In the genomic region with DNA sequence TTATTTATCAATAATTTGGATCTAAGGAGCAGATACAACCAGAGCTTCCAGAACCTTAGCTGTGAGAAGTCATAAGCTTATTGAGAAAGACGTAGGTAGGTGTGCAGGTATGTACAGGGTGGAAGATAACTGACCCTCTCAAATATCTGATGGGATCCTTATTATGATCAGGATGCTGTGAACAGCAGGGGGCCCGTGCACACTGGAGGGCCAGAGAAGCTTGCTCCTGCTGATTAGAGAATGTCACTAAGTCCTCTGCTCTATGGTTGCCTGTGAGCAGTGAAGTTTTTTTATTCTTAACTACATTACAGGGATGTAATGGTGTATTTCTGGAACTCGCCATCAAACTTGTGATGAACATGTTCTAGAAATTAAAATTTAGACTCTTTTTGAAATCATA, we compare ENCODE assay signal across 19 cellular contexts.
DNase-seq lines count a peak whose midpoint lies in the region; ATAC-seq and TF ChIP-seq lines count a peak whose summit lies in the region.
"Had no signal": no experiment of that assay in that cellular context is flagged by ENCODE, and none has a peak within 500 bp of the region (broad histone marks: within the 10 kb centered on the region; RNA-seq: fewer than 3 reads in every experiment).

No MANE protein-coding gene starts in this region.

- H3K4me3 Mint-ChIP-seq in neural progenitor cell = no peak overlapping the region
- H3K4me3 Mint-ChIP-seq in natural killer cell = no peak overlapping the region
- H3K4me3 Mint-ChIP-seq: CD4-positive, alpha-beta memory T cell; H9; T-helper 17 cell had no signal

- H3K4me3 ChIP-seq in SK-N-SH (ENCODE audit: low read depth in 2 of 2, low read length in 1 of 2) = no peak overlapping the region
- no peak overlapping the region for H3K4me3 ChIP-seq in Karpas-422 (ENCODE audit: low read length)
- no peak overlapping the region for H3K4me3 ChIP-seq in neural progenitor cell
- no peak overlapping the region for H3K4me3 ChIP-seq in psoas muscle
- H3K4me3 ChIP-seq: A549, BLaER1 had no signal

- H3K4me2 ChIP-seq in SK-N-SH (no peak overlapping the region), Karpas-422 (ENCODE audit: low read depth, low read length, poor library complexity, severe bottlenecking) (peak overlapping the region; percentile 57), neural progenitor cell (no peak overlapping the region)
- H3K4me2 ChIP-seq: A549, BLaER1 had no signal

- H3K9me3 ChIP-seq in SK-N-SH (no peaks in the 10 kb centered on the region), Karpas-422 (ENCODE audit: low read length) (no peaks in the 10 kb centered on the region; the same call in 1 of the 2 replicates), neural progenitor cell (ENCODE audit: low read depth) (no peaks in the 10 kb centered on the region), psoas muscle (no peaks in the 10 kb centered on the region)

- POLR2A ChIA-PET in SK-N-SH (lab: Yijun Ruan, JAX) = no interaction called here

- H3K4me1 ChIP-seq in SK-N-SH (ENCODE audit: control insufficient read depth in 1 of 2, insufficient read depth in 2 of 2, low read depth in 1 of 2, low read length in 1 of 2) (peaks cover 0 to 3% of the 10 kb centered on the region in 2 experiments; a peak in 3 of 4 replicates), Karpas-422 (ENCODE audit: low read length) (peaks cover 19% of the 10 kb centered on the region), neural progenitor cell (no peaks in the 10 kb centered on the region), psoas muscle (no peaks in the 10 kb centered on the region)
- H3K4me1 ChIP-seq: A549, BLaER1 had no signal

- H3K27ac Mint-ChIP-seq in neural progenitor cell (no peak overlapping the region), natural killer cell (no peak overlapping the region)
- H3K27ac Mint-ChIP-seq: CD4-positive, alpha-beta memory T cell; H9; T-helper 17 cell had no signal

- H3K36me3 ChIP-seq in SK-N-SH (replicated peaks in 1 of 2; ENCODE audit: control insufficient read depth in 1 of 2, insufficient read depth in 2 of 2, low read length in 1 of 2) = no peaks in the 10 kb centered on the region
- no peaks in the 10 kb centered on the region for H3K36me3 ChIP-seq in Karpas-422 (ENCODE audit: insufficient read depth, low read length)
- no peaks in the 10 kb centered on the region for H3K36me3 ChIP-seq in neural progenitor cell
- no peaks in the 10 kb centered on the region for H3K36me3 ChIP-seq in psoas muscle (ENCODE audit: insufficient read depth in 1 of 2, low read depth in 1 of 2)

- H3K27ac ChIP-seq in SK-N-SH (ENCODE audit: low read depth in 2 of 2, low read length in 1 of 2) (no peak overlapping the region), Karpas-422 (ENCODE audit: low read length) (no peak overlapping the region), neural progenitor cell (no peak overlapping the region), psoas muscle (no peak overlapping the region)
- H3K27ac ChIP-seq: A549, BLaER1 had no signal

- intact Hi-C loops in psoas muscle (cut with DNase I) = no loop called here
- intact Hi-C loops in natural killer cell (cut with micrococcal nuclease) = no loop called here

- CTCF ChIA-PET in SK-N-SH (lab: Yijun Ruan, JAX) = interaction anchor here (1.0 kb wide), 1 partner anchor 935 kb away, joined by 3 read pairs; no protein-coding TSS in a partner anchor

- peak; percentile 20; the same call in 1 of the 2 replicates for TF ChIP-seq RAD21 in SK-N-SH (IDR thresholded peaks at IDR 0.05; ENCODE audit: low read length)

- 93% methylated on average over 3 of the region's 3 CpGs for WGBS in SK-N-SH (ENCODE audit: low lambda C conversion rate)
- WGBS in psoas muscle, 3 donors = 75 to 81% (median 81%) methylated on average over 3 of the region's 3 CpGs

- H3K79me2 ChIP-seq in SK-N-SH (ENCODE audit: insufficient read depth) (no peaks in the 10 kb centered on the region), Karpas-422 (ENCODE audit: low read length) (no peaks in the 10 kb centered on the region), neural progenitor cell (ENCODE audit: low read depth) (no peaks in the 10 kb centered on the region)

- H3K27me3 ChIP-seq in SK-N-SH (ENCODE audit: insufficient read depth) (no peaks in the 10 kb centered on the region), Karpas-422 (ENCODE audit: low read length) (no peaks in the 10 kb centered on the region), neural progenitor cell (no peaks in the 10 kb centered on the region), psoas muscle (ENCODE audit: insufficient read depth in 3 of 3, low read length in 2 of 3) (no peaks in the 10 kb centered on the region)
- H3K27me3 ChIP-seq: BLaER1 had no signal

- H3K36me3 Mint-ChIP-seq in neural progenitor cell (peaks cover 8% of the 10 kb centered on the region), natural killer cell (peaks cover 3% of the 10 kb centered on the region)

- DNase-seq in SK-N-SH (peak; percentile 15), Karpas-422 (peak; percentile 49), SK-N-DZ (ENCODE audit: low spot score) (peak; percentile 13), neural progenitor cell (ENCODE audit: low spot score) (peak; percentile 33), psoas muscle (no peak), natural killer cell (no peak)
- DNase-seq: CD4-positive, alpha-beta memory T cell; DMS79 treated with DMSO at 0.1 percent for 48 hours; H9; NCI-H187 treated with DMSO at 0.1 percent for 48 hours; NCI-H2171; NCI-H446 treated with DMSO at 0.1 percent for 48 hours; OCI-M1; RPMI8226; T-helper 17 cell had no signal

- H3F3A ChIP-seq in SK-N-SH (replicated peaks; ENCODE audit: insufficient read depth) = no peaks in the 10 kb centered on the region
- H3F3A ChIP-seq in neural progenitor cell (ENCODE audit: low read depth) = no peaks in the 10 kb centered on the region

- H3K9me2 ChIP-seq in SK-N-SH (no peaks in the 10 kb centered on the region), Karpas-422 (replicated peaks; ENCODE audit: insufficient read depth, low read length) (no peaks in the 10 kb centered on the region)

- no peak for TF ChIP-seq EP300 in SK-N-SH (IDR thresholded peaks at IDR 0.05; ENCODE audit: borderline replicate concordance in 1 of 2, low read depth in 1 of 2, low read length in 1 of 2)

- H4K20me1 ChIP-seq in SK-N-SH (ENCODE audit: insufficient read depth) (no peaks in the 10 kb centered on the region), Karpas-422 (ENCODE audit: insufficient read depth, low read depth, low read length) (no peaks in the 10 kb centered on the region), neural progenitor cell (ENCODE audit: low read depth) (no peaks in the 10 kb centered on the region)
- H4K20me1 ChIP-seq: BLaER1 had no signal

- ATAC-seq in SK-N-SH treated with all-trans-retinoic acid at 6 μM for 48 hours (no peak), HG03039 (IDR thresholded peaks at IDR 0.05; ENCODE audit: unreplicated experiment) (no peak), psoas muscle (no peak), natural killer cell (no peak)
- ATAC-seq: T-helper 17 cell had no signal

- H2AFZ ChIP-seq in SK-N-SH (ENCODE audit: low read depth) = no peak overlapping the region
- no peak overlapping the region for H2AFZ ChIP-seq in Karpas-422 (ENCODE audit: low read length)
- H2AFZ ChIP-seq in neural progenitor cell (replicated peaks) = no peak overlapping the region

- H3K27me3 Mint-ChIP-seq in neural progenitor cell (ENCODE audit: insufficient read depth, low read depth) = peaks cover 2% of the 10 kb centered on the region
- H3K27me3 Mint-ChIP-seq in natural killer cell (ENCODE audit: low read depth in 2 of 2) = no peaks in the 10 kb centered on the region
- H3K27me3 Mint-ChIP-seq: CD4-positive, alpha-beta memory T cell; T-helper 17 cell had no signal

- H3K9me3 Mint-ChIP-seq in neural progenitor cell = peaks cover 17% of the 10 kb centered on the region
- H3K9me3 Mint-ChIP-seq in natural killer cell = peaks cover 2 to 3% of the 10 kb centered on the region in 2 donors

- H3K9ac ChIP-seq in SK-N-SH = no peak overlapping the region
- H3K9ac ChIP-seq in Karpas-422 (ENCODE audit: low read length) = no peak overlapping the region
- H3K9ac ChIP-seq in neural progenitor cell = no peak overlapping the region
- H3K9ac ChIP-seq: BLaER1 had no signal

- H3K4me1 Mint-ChIP-seq in neural progenitor cell (peaks cover 8% of the 10 kb centered on the region), natural killer cell (peaks cover 0 to 3% of the 10 kb centered on the region in 2 donors)
- H3K4me1 Mint-ChIP-seq: H9, T-helper 17 cell had no signal

- TF ChIP-seq CTCF in SK-N-SH (IDR thresholded peaks at IDR 0.05) = no peak
- TF ChIP-seq CTCF in neural progenitor cell (IDR thresholded peaks at IDR 0.05) = no peak
- TF ChIP-seq CTCF in psoas muscle (IDR thresholded peaks at IDR 0.05) = no peak
- TF ChIP-seq CTCF in natural killer cell (IDR thresholded peaks at IDR 0.05) = no peak

TF ChIP-seq in SK-N-SH, 30 proteins besides CTCF, POLR2A, EP300 and RAD21:
- TF ChIP-seq RFX5 (IDR thresholded peaks at IDR 0.05; ENCODE audit: low read length) (no peak), SMC3 (IDR thresholded peaks at IDR 0.05; ENCODE audit: low read depth, low read length) (0 out of 2 replicates have a peak, but pooled peaks have one; percentile 12)

TF ChIP-seq in SK-N-SH treated with all-trans-retinoic acid at 6 μM for 48 hours, 23 proteins besides CTCF, POLR2A, EP300 and RAD21 (continues in another document):
- TF ChIP-seq, protein P1, sequence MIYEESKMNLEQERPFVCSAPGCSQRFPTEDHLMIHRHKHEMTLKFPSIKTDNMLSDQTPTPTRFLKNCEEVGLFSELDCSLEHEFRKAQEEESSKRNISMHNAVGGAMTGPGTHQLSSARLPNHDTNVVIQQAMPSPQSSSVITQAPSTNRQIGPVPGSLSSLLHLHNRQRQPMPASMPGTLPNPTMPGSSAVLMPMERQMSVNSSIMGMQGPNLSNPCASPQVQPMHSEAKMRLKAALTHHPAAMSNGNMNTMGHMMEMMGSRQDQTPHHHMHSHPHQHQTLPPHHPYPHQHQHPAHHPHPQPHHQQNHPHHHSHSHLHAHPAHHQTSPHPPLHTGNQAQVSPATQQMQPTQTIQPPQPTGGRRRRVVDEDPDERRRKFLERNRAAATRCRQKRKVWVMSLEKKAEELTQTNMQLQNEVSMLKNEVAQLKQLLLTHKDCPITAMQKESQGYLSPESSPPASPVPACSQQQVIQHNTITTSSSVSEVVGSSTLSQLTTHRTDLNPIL (CRISPR knock-in tag; IDR thresholded peaks at IDR 0.05; ENCODE audit: low read depth) = no peak
- TF ChIP-seq ZFP30 (CRISPR knock-in tag; IDR thresholded peaks at IDR 0.05) (no peak), BACH2 (CRISPR knock-in tag; IDR thresholded peaks at IDR 0.05; ENCODE audit: borderline replicate concordance) (no peak), OSR1 (CRISPR knock-in tag; IDR thresholded peaks at IDR 0.05) (no peak), ARNTL (CRISPR knock-in tag; IDR thresholded peaks at IDR 0.05; ENCODE audit: borderline replicate concordance, low read depth) (no peak)

Comparison
In these comparisons a context has a peak if more than half of its experiments do, and no peak if none do; other contexts are left out.
1. DNase-seq: peak in SK-N-SH (single experiment), Karpas-422 (single experiment), SK-N-DZ (single experiment) and neural progenitor cell (single experiment); none in psoas muscle (0 of 2) and natural killer cell (single experiment).